ENCODE assay signal across 1 cellular context in the genomic region with DNA sequence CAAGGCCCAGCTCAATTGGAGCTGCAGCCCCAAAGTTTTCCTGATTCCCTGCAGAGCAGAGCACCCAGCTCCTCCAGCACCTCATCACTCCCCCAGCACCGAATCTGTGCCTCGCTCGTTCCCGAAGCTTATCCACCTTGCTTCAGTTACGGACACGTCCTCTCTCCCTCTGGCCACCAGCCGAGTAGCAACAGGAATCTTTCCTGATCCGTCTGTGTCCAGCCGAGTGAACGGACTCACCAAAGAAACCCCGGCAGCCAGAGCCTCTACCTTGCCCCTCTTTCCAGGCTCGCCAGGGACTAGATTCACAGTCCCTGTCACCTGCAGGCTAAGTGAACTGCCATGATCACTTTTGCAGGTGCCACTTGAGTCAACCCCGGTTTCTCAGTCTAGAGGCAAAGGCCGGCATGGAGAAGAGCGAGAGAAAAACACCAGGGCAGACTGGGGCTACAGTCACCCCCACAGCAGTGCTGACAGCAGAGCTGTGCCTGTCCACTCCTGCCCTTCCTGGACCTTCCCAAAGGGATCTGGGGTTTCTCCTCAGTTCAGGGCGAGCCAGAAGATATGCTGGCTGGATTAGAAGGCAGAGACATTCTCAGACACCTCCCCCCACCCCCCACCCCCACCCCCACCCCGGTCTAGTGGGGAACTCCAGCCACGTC.
TF ChIP-seq lines count a peak whose summit lies in the region.

No MANE protein-coding gene starts in this region.

TF ChIP-seq in HepG2, 621 proteins besides CTCF, POLR2A, EP300 and RAD21:
- TF ChIP-seq KDM2A (CRISPR knock-in tag; IDR thresholded peaks at IDR 0.05; ENCODE audit: borderline replicate concordance, low read depth) (0 out of 2 replicates have a peak, but pooled peaks have one; percentile 1), ARHGAP35 (CRISPR knock-in tag; IDR thresholded peaks at IDR 0.05; ENCODE audit: borderline replicate concordance) (no peak), ZC3H4 (CRISPR knock-in tag; IDR thresholded peaks at IDR 0.05; ENCODE audit: borderline replicate concordance) (no peak)
TF ChIP-seq in HepG2: peak in this region for 1.
